Comparison of ENCODE assay signal across 12 cellular contexts in genomic region chr6:72382602-72383529, GRCh38.
A peak's percentile ranks its signal among the peaks of the same experiment; 100 is the strongest.
DNase-seq lines count a peak whose midpoint lies in the region; ATAC-seq and TF ChIP-seq lines count a peak whose summit lies in the region.
"Had no signal": no experiment of that assay in that cellular context is flagged by ENCODE, and none has a peak within 500 bp of the region (broad histone marks: within the 10 kb centered on the region; RNA-seq: fewer than 3 reads in every experiment).

No MANE protein-coding gene starts in this region.

- TF ChIP-seq CTCF in activated B cell treated with CpG ODN at 0.5 μM for 24 hours (IDR thresholded peaks at IDR 0.05), result no peak
- TF ChIP-seq CTCF in heart right ventricle (IDR thresholded peaks at IDR 0.05), result no peak

- H3K27me3 Mint-ChIP-seq in activated B cell treated with CpG ODN at 0.5 μM for 24 hours, result no peaks in the 10 kb centered on the region

- H3K4me1 Mint-ChIP-seq in activated B cell treated with CpG ODN at 0.5 μM for 24 hours, result peaks cover 35% of the 10 kb centered on the region

- no peaks in the 10 kb centered on the region for H3K4me1 ChIP-seq in heart right ventricle
- H3K4me1 ChIP-seq: left lung had no signal

- CTCF ChIA-PET in activated B cell treated with CpG ODN at 0.5 μM for 24 hours (lab: Charles Lee), result interaction anchor here (0.7 kb wide), 1 partner anchor 29 kb away, joined by 3 read pairs; no protein-coding TSS in a partner anchor

- no peak overlapping the region for H3K4me3 ChIP-seq in heart right ventricle
- H3K4me3 ChIP-seq: left lung had no signal

- no peak overlapping the region for H3K27ac ChIP-seq in heart right ventricle
- H3K27ac ChIP-seq: left lung had no signal

- no peaks in the 10 kb centered on the region for H3K36me3 ChIP-seq in heart right ventricle
- H3K36me3 ChIP-seq: left lung had no signal

- H3K36me3 Mint-ChIP-seq in activated B cell treated with CpG ODN at 0.5 μM for 24 hours (ENCODE audit: low read depth), result no peaks in the 10 kb centered on the region

- intact Hi-C loops in activated B cell treated with CpG ODN at 0.5 μM for 24 hours (cut with micrococcal nuclease) (loop anchor here (2.0 kb wide), 2 partner anchors 30 to 1714 kb away; no protein-coding TSS in a partner anchor), heart right ventricle (cut with DNase I) (no loop called here)

- no peaks in the 10 kb centered on the region for H3K9me3 ChIP-seq in heart right ventricle
- H3K9me3 ChIP-seq: left lung had no signal

- peaks cover 7% of the 10 kb centered on the region for H3K9me3 Mint-ChIP-seq in activated B cell treated with CpG ODN at 0.5 μM for 24 hours

- 46 to 58% methylated on average over 4 of the region's 4 CpGs for WGBS in heart right ventricle, 2 donors

- peak overlapping the region; percentile 65 for H3K4me3 Mint-ChIP-seq in activated B cell treated with CpG ODN at 0.5 μM for 24 hours

- POLR2A ChIA-PET in activated B cell treated with CpG ODN at 0.5 μM for 24 hours (lab: Charles Lee), result interaction anchor here (0.7 to 1.1 kb wide), 3 partner anchors 29 to 1138 kb away, joined by 4 to 5 read pairs (median 4); no protein-coding TSS in a partner anchor

- peaks cover 0 to 3% (median 0%) of the 10 kb centered on the region in 7 donors for H3K27me3 ChIP-seq in heart right ventricle
- H3K27me3 ChIP-seq: left lung had no signal

- H3K27ac Mint-ChIP-seq in activated B cell treated with CpG ODN at 0.5 μM for 24 hours, result peak overlapping the region; percentile 88

- ATAC-seq in GM18858 (IDR thresholded peaks at IDR 0.05; ENCODE audit: unreplicated experiment) (peak; percentile 96), GM21528 (IDR thresholded peaks at IDR 0.05; ENCODE audit: low FRiP score, unreplicated experiment) (peak; percentile 98), HG03108 (IDR thresholded peaks at IDR 0.05; ENCODE audit: unreplicated experiment) (peak; percentile 96), activated B cell treated with CpG ODN at 0.5 μM for 24 hours (ENCODE audit: low read depth) (peak; percentile 88), heart right ventricle (no peak)
- ATAC-seq: left lung had no signal

- no peak for DNase-seq in activated B cell treated with CpG ODN at 0.5 μM for 24 hours
- DNase-seq in medulla oblongata (ENCODE audit: extremely low spot score), result no peak
- no peak for DNase-seq in stimulated activated CD4-positive, alpha-beta T cell treated with anti-CD3 and anti-CD28 coated beads, Interleukin-2, amount 100 ng/mL, for 48 hours
- no peak for DNase-seq in NK-92 treated with Interleukin-12 subunit alpha and Interleukin-12 subunit beta, amount 100 ng/mL, for 24 hours (lab: John Stamatoyannopoulos, UW)
- no peak for DNase-seq in heart right ventricle
- DNase-seq: activated CD8-positive, alpha-beta memory T cell treated with anti-CD3 and anti-CD28 coated beads, Interleukin-2, amount 50 U/mL, for 4 hours; DMS153; left lung; retina had no signal

Comparison
In these comparisons a context has a peak if more than half of its experiments do, and no peak if none do; other contexts are left out.
1. ATAC-seq: peak in GM18858 (single experiment), GM21528 (single experiment), HG03108 (single experiment) and activated B cell treated with CpG ODN at 0.5 μM for 24 hours (single experiment); none in heart right ventricle (0 of 8).